ENCODE assay signal across 1 cellular context in genomic region chr2:168075446-168075845, GRCh38.
TF ChIP-seq lines count a peak whose summit lies in the region.

No MANE protein-coding gene starts in this region.

TF ChIP-seq in IMR-90, 13 proteins besides CTCF, POLR2A, EP300 and RAD21:
- TF ChIP-seq MXI1 (IDR thresholded peaks at IDR 0.05; ENCODE audit: borderline replicate concordance, low read depth, low read length): no peak
- TF ChIP-seq CHD1 (IDR thresholded peaks at IDR 0.05; ENCODE audit: low read depth, low read length): no peak
